2 cellular contexts compared by ENCODE assay signal in the genomic region with DNA sequence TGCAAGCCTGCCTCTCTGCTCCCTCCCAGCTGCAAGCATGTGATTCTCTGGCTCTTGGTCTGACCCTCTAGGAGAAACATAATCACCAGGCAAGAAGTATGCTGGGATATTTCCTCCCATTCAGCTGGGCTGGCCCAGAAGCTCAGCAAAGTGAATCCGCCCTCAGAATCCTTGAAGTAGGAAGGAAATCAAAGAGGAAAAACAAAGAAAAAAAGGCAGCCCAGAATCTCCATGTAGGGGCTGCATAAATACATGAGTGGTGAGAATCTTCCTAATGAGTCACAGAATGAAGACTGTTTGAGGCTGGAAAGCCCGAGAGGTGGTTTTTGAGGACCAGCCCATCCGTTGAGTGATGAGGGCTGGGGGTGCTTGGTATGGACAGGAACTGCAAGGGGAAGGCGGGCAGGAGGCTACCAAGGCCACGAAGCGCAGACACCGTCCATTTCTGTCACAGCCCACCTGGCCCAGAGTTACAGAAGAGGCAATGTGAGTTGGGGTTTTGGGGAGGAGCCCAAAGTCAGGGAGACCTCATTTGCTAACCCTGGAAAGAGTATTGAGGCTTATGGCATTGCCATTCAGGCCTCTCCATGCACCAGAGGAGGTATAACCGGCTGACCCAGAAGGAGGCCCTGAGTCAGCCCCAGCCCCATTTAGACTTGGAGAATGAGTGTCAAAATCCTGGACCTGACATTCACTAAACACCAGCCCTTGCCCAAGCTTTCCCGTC.
TF ChIP-seq lines count a peak whose summit lies in the region.

No MANE protein-coding gene starts in this region.

TF ChIP-seq in endothelial cell of umbilical vein, 7 proteins besides CTCF, POLR2A, EP300 and RAD21:
- no peak for TF ChIP-seq GATA2 (IDR thresholded peaks at IDR 0.05; ENCODE audit: insufficient read depth, insufficient read length, low read depth, low read length)
- no peak for TF ChIP-seq MYC (IDR thresholded peaks at IDR 0.05; ENCODE audit: low read depth, low read length)
- TF ChIP-seq FOS (IDR thresholded peaks at IDR 0.05; ENCODE audit: borderline replicate concordance, insufficient read depth, low read length): no peak
- no peak for TF ChIP-seq POLR2AphosphoS5 (IDR thresholded peaks at IDR 0.05; ENCODE audit: insufficient read depth, low read depth, low read length)
- TF ChIP-seq JUN (IDR thresholded peaks at IDR 0.05; ENCODE audit: borderline replicate concordance, insufficient read depth, insufficient read length, low read depth): no peak
- no peak for TF ChIP-seq EZH2 (IDR thresholded peaks at IDR 0.05; ENCODE audit: borderline replicate concordance, low read depth, low read length, severe bottlenecking)
- TF ChIP-seq, protein P1, sequence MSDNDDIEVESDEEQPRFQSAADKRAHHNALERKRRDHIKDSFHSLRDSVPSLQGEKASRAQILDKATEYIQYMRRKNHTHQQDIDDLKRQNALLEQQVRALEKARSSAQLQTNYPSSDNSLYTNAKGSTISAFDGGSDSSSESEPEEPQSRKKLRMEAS (IDR thresholded peaks at IDR 0.05; ENCODE audit: insufficient read depth, insufficient read length): no peak

TF ChIP-seq in GM23338, 12 proteins besides CTCF, POLR2A, EP300 and RAD21:
- TF ChIP-seq ZNF114 (CRISPR knock-in tag; IDR thresholded peaks at IDR 0.05) (no peak), POLR2AphosphoS5 (IDR thresholded peaks at IDR 0.05; ENCODE audit: low read depth) (no peak), JUNB (IDR thresholded peaks at IDR 0.05; ENCODE audit: unreplicated experiment) (no peak), NANOG (IDR thresholded peaks at IDR 0.05; ENCODE audit: borderline replicate concordance) (no peak), REST (IDR thresholded peaks at IDR 0.05; ENCODE audit: unreplicated experiment) (no peak), STAT1 (IDR thresholded peaks at IDR 0.05; ENCODE audit: unreplicated experiment) (no peak), CREB1 (CRISPR knock-in tag; IDR thresholded peaks at IDR 0.05; ENCODE audit: low read depth) (no peak), ZNF331 (CRISPR knock-in tag; IDR thresholded peaks at IDR 0.05; ENCODE audit: low read depth) (no peak), EZH2phosphoT487 (IDR thresholded peaks at IDR 0.05; ENCODE audit: unreplicated experiment) (no peak), ZNF462 (CRISPR knock-in tag; IDR thresholded peaks at IDR 0.05) (no peak), EZH2 (IDR thresholded peaks at IDR 0.05; ENCODE audit: low read depth, unreplicated experiment) (no peak)
- TF ChIP-seq, protein P2, sequence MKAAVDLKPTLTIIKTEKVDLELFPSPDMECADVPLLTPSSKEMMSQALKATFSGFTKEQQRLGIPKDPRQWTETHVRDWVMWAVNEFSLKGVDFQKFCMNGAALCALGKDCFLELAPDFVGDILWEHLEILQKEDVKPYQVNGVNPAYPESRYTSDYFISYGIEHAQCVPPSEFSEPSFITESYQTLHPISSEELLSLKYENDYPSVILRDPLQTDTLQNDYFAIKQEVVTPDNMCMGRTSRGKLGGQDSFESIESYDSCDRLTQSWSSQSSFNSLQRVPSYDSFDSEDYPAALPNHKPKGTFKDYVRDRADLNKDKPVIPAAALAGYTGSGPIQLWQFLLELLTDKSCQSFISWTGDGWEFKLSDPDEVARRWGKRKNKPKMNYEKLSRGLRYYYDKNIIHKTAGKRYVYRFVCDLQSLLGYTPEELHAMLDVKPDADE (IDR thresholded peaks at IDR 0.05): no peak
